ENCODE assay signal across 15 cellular contexts in genomic region chr9:117205806-117206205, GRCh38.
"Had no signal": no experiment of that assay in that cellular context is flagged by ENCODE, and none has a peak within 500 bp of the region (broad histone marks: within the 10 kb centered on the region; RNA-seq: fewer than 3 reads in every experiment).

No MANE protein-coding gene starts in this region.

- DNase-seq: activated CD4-positive, alpha-beta T cell treated with anti-CD3 and anti-CD28 coated beads, Interleukin-2, amount 50 U/mL, for 1 hour; activated CD4-positive, CD25-positive, alpha-beta regulatory T cell treated with anti-CD3 and anti-CD28 coated beads, Interleukin-2, amount 50 U/mL, for 72 hours; activated CD8-positive, alpha-beta memory T cell treated with anti-CD3 and anti-CD28 coated beads, Interleukin-2, amount 50 U/mL, for 4 hours; activated effector memory CD4-positive, alpha-beta T cell treated with Interleukin-2 at 50 U/mL for 16 hours; activated T-cell treated with anti-CD3 and anti-CD28 coated beads, Interleukin-2, amount 50 U/mL, for 4 hours; foreskin melanocyte; head of caudate nucleus; nephron progenitor cell; retina; stimulated activated naive B cell treated with anti-CD40 and anti-IgM and Interleukin-4, amounts not matched to agents 10 μg/mL and 1 μg/mL and 100 μg/mL, for 72 hours had no signal

- ATAC-seq: activated T-cell treated with anti-CD3 and anti-CD28 coated beads, Interleukin-2, amount 50 U/mL, for 4 hours; left lobe of liver; stimulated activated naive B cell treated with anti-CD40 and anti-IgM and Interleukin-4, amounts not matched to agents 10 μg/mL and 1 μg/mL and 100 μg/mL, for 72 hours had no signal

- H3K27ac ChIP-seq: ascending aorta, epithelial cell of prostate, VCaP had no signal

- H3K27me3 ChIP-seq: ascending aorta had no signal

- H3K4me3 ChIP-seq: ascending aorta, lung had no signal

- H3K4me1 ChIP-seq: ascending aorta had no signal

- H3K36me3 ChIP-seq: ascending aorta had no signal
